In genomic region chr5:95864456-95864855, GRCh38 we compare ENCODE assay signal across 13 cellular contexts. TPM values are rescaled to one million over a fixed set of nuclear protein-coding genes. Genes with fewer than 3 reads are reported as not detected.
DNase-seq lines count a peak whose midpoint lies in the region; ATAC-seq and TF ChIP-seq lines count a peak whose summit lies in the region.
"Had no signal": no experiment of that assay in that cellular context is flagged by ENCODE, and none has a peak within 500 bp of the region (broad histone marks: within the 10 kb centered on the region; RNA-seq: fewer than 3 reads in every experiment).

No MANE protein-coding gene starts in this region.

- peaks cover 4% of the 10 kb centered on the region for H3K36me3 Mint-ChIP-seq in glutamatergic neuron (ENCODE audit: unreplicated experiment)
- H3K36me3 Mint-ChIP-seq in stimulated activated effector memory CD8-positive, alpha-beta T cell treated with anti-CD3 and anti-CD28 coated beads, Interleukin-12 subunit alpha, Interleukin-12 subunit beta, amount 100 ng/mL, for 72 hours, result peaks cover 6% of the 10 kb centered on the region

- H3K4me1 ChIP-seq in BLaER1 (peaks cover 82% of the 10 kb centered on the region), adipocyte (ENCODE audit: control insufficient read depth, insufficient read depth, low read length) (peaks cover 61% of the 10 kb centered on the region)

- H3K27ac Mint-ChIP-seq in glutamatergic neuron (ENCODE audit: unreplicated experiment), result peak overlapping the region; percentile 95
- H3K27ac Mint-ChIP-seq in stimulated activated effector memory CD8-positive, alpha-beta T cell treated with anti-CD3 and anti-CD28 coated beads, Interleukin-12 subunit alpha, Interleukin-12 subunit beta, amount 100 ng/mL, for 72 hours, result peak overlapping the region; percentile 9
- H3K27ac Mint-ChIP-seq: B cell had no signal

- H3K9me3 ChIP-seq in BLaER1, result peaks cover 9% of the 10 kb centered on the region; the same call in 1 of the 2 replicates
- H3K9me3 ChIP-seq in adipocyte (ENCODE audit: control insufficient read depth, low read length), result no peaks in the 10 kb centered on the region
- H3K9me3 ChIP-seq: SJSA1 had no signal

- H3K4me2 ChIP-seq in BLaER1, result peak overlapping the region; percentile 80

- H3K4me3 ChIP-seq in BLaER1, result no peak overlapping the region
- peak overlapping the region; percentile 74 for H3K4me3 ChIP-seq in adipocyte (ENCODE audit: low read length)
- H3K4me3 ChIP-seq: SJSA1 had no signal

- no peak for TF ChIP-seq CTCF in glutamatergic neuron (IDR thresholded peaks at IDR 0.05; ENCODE audit: partially characterized antibody, unreplicated experiment)
- no peak for TF ChIP-seq CTCF in GM13976 (IDR thresholded peaks at IDR 0.05; ENCODE audit: borderline replicate concordance, control extremely low read depth, extremely low read depth, insufficient read depth, missing control alignments)

- in situ Hi-C loops in GM13976 (cut with MboI; ENCODE audit: low sequenced_read_pairs, unreplicated experiment), result no loop called here

- peaks cover 13% of the 10 kb centered on the region for H3K9me3 Mint-ChIP-seq in glutamatergic neuron (ENCODE audit: unreplicated experiment)
- H3K9me3 Mint-ChIP-seq in stimulated activated effector memory CD8-positive, alpha-beta T cell treated with anti-CD3 and anti-CD28 coated beads, Interleukin-12 subunit alpha, Interleukin-12 subunit beta, amount 100 ng/mL, for 72 hours, result no peaks in the 10 kb centered on the region

- ATAC-seq in stimulated activated effector memory CD8-positive, alpha-beta T cell treated with anti-CD3 and anti-CD28 coated beads, Interleukin-12 subunit alpha, Interleukin-12 subunit beta, amount 100 ng/mL, for 72 hours, result no peak

- peaks cover 12% of the 10 kb centered on the region for H3K27me3 Mint-ChIP-seq in glutamatergic neuron (ENCODE audit: unreplicated experiment)

- DNase-seq in adipocyte (ENCODE audit: low read depth), result no peak
- no peak for DNase-seq in glutamatergic neuron
- no peak for DNase-seq in stimulated activated effector memory CD8-positive, alpha-beta T cell treated with anti-CD3 and anti-CD28 coated beads, Interleukin-12 subunit alpha, Interleukin-12 subunit beta, amount 100 ng/mL, for 72 hours (ENCODE audit: low spot score in 2 of 2)
- DNase-seq in H4 (ENCODE audit: low spot score), result no peak
- no peak for DNase-seq in GM13976 (ENCODE audit: low spot score)
- DNase-seq in C1 segment of cervical spinal cord (lab: John Stamatoyannopoulos, UW), result no peak
- DNase-seq: NCI-H1436; NCI-H2081 treated with DMSO at 0.1 percent for 48 hours; NCI-H226; NK-92 treated with Interleukin-12 subunit alpha and Interleukin-12 subunit beta, amount 100 ng/mL, for 24 hours had no signal

- H3K27me3 ChIP-seq in BLaER1 (no peaks in the 10 kb centered on the region), adipocyte (replicated peaks; ENCODE audit: control insufficient read depth, insufficient read depth, low read length) (no peaks in the 10 kb centered on the region)
- H3K27me3 ChIP-seq: SJSA1 had no signal

- H3K27ac ChIP-seq in BLaER1, result no peak overlapping the region
- H3K27ac ChIP-seq: SJSA1 had no signal

- H3K9ac ChIP-seq in BLaER1 (no peak overlapping the region), adipocyte (ENCODE audit: low read length) (peak overlapping the region; percentile 81)

- no peak overlapping the region for H3K4me3 Mint-ChIP-seq in glutamatergic neuron (ENCODE audit: unreplicated experiment)
- H3K4me3 Mint-ChIP-seq in stimulated activated effector memory CD8-positive, alpha-beta T cell treated with anti-CD3 and anti-CD28 coated beads, Interleukin-12 subunit alpha, Interleukin-12 subunit beta, amount 100 ng/mL, for 72 hours, result no peak overlapping the region
- H3K4me3 Mint-ChIP-seq: B cell had no signal

- H3K4me1 Mint-ChIP-seq in glutamatergic neuron (ENCODE audit: low read depth, unreplicated experiment), result peaks cover 45% of the 10 kb centered on the region
- H3K4me1 Mint-ChIP-seq in stimulated activated effector memory CD8-positive, alpha-beta T cell treated with anti-CD3 and anti-CD28 coated beads, Interleukin-12 subunit alpha, Interleukin-12 subunit beta, amount 100 ng/mL, for 72 hours, result peaks cover 72% of the 10 kb centered on the region

- H3K36me3 ChIP-seq in BLaER1, result no peaks in the 10 kb centered on the region
- H3K36me3 ChIP-seq in adipocyte (ENCODE audit: control insufficient read depth, insufficient read depth, low read length, severe bottlenecking), result no peaks in the 10 kb centered on the region
- H3K36me3 ChIP-seq: SJSA1 had no signal

- no peaks in the 10 kb centered on the region for H4K20me1 ChIP-seq in BLaER1

RNA-seq across cellular contexts. Expression of gene GLRX, which starts 41.9 kb away (rescaled TPM):
- 79.6 TPM for total RNA-seq in glutamatergic neuron (ENCODE audit: unreplicated experiment)
- total RNA-seq in H4 (2014; rRNA removed; shearing (Covaris generic)), result 27.0 and 62.0 TPM in 2 replicates
